In genomic region chr1:1023700-1024099, GRCh38 we compare ENCODE assay signal across 23 cellular contexts. TPM values are rescaled to one million over a fixed set of nuclear protein-coding genes. Genes with fewer than 3 reads are reported as not detected.
DNase-seq lines count a peak whose midpoint lies in the region; ATAC-seq and TF ChIP-seq lines count a peak whose summit lies in the region.
"Had no signal": no experiment of that assay in that cellular context is flagged by ENCODE, and none has a peak within 500 bp of the region (broad histone marks: within the 10 kb centered on the region; RNA-seq: fewer than 3 reads in every experiment).

No MANE protein-coding gene starts in this region.

- H3K27me3 Mint-ChIP-seq in MCF 10A (ENCODE audit: insufficient read depth, unreplicated experiment) = no peaks in the 10 kb centered on the region

- 60 to 76% (median 72%) methylated on average over 4 to 13 of the region's 13 CpGs for WGBS in adrenal gland, 4 donors

- H3K9ac ChIP-seq in iPS-15b (ENCODE audit: low read depth, low read length) = peak overlapping the region; percentile 47
- H3K9ac ChIP-seq: KMS-11, SK-N-SH had no signal

- H3K27ac ChIP-seq in breast epithelium (peak overlapping the region; percentile 92 to 93), RWPE1 (peak overlapping the region; percentile 98), substantia nigra (ENCODE audit: low read depth, low read length, poor library complexity, severe bottlenecking) (peak overlapping the region; percentile 82), vagina (no peak overlapping the region), adrenal gland (no peak overlapping the region)
- H3K27ac ChIP-seq: cardiac muscle cell, esophagus muscularis mucosa, HL-60, KMS-11, spleen had no signal

- no peak for TF ChIP-seq POLR2A in breast epithelium (IDR thresholded peaks at IDR 0.05)
- no peak for TF ChIP-seq POLR2A in vagina (IDR thresholded peaks at IDR 0.05)
- no peak for TF ChIP-seq POLR2A in adrenal gland (IDR thresholded peaks at IDR 0.05)

- ATAC-seq in omental fat pad (ENCODE audit: low FRiP score) = no peak
- ATAC-seq: gastroesophageal sphincter had no signal

- H3K4me3 Mint-ChIP-seq in MCF 10A (ENCODE audit: unreplicated experiment) = no peak overlapping the region

- no TSS peak for BruUV-seq in MCF 10A (replicated peaks; lab: Mats Ljungman, UMichigan)

- DNase-seq in breast epithelium (ENCODE audit: low spot score in 2 of 2) = no peak
- DNase-seq in MCF 10A (ENCODE audit: unreplicated experiment) = no peak
- DNase-seq in RWPE1 (ENCODE audit: low spot score) = no peak
- peak in 4 of 49 donors; percentile 34 to 59 (median 44) for DNase-seq in substantia nigra (lab: John Stamatoyannopoulos, UW)
- DNase-seq in omental fat pad (ENCODE audit: low spot score) = no peak
- DNase-seq in vagina (ENCODE audit: extremely low spot score in 2 of 2) = no peak
- DNase-seq in adrenal gland = no peak
- DNase-seq: activated CD4-positive, alpha-beta T cell treated with anti-CD3 and anti-CD28 coated beads, Interleukin-2, amount 50 U/mL, for 48 hours; activated effector memory CD4-positive, alpha-beta T cell treated with Interleukin-2 at 50 U/mL for 16 hours; EL; MV-4-11; NCI-H187 treated with DMSO at 0.1 percent for 48 hours; NCI-H82; SK-N-SH; spleen; stimulated activated CD4-positive, alpha-beta T cell treated with anti-CD3 and anti-CD28 coated beads, Interleukin-4, amount 100 ng/mL, for 24 hours had no signal

- CTCF ChIA-PET in MCF 10A (lab: Yijun Ruan, JAX) (interaction anchor here (0.9 to 1.8 kb wide), 4 partner anchors 21 to 352 kb away, joined by 3 to 7 read pairs (median 4); partner anchors contain the start of gene AURKAIP1), RWPE1 (lab: Yijun Ruan, JAX) (interaction anchor here (0.8 to 2.1 kb wide), 2 partner anchors 16 to 22 kb away, joined by 3 to 16 read pairs; no protein-coding TSS in a partner anchor)

- H3K27me3 ChIP-seq in breast epithelium = no peaks in the 10 kb centered on the region
- H3K27me3 ChIP-seq in iPS-15b (ENCODE audit: control insufficient read depth, insufficient read depth, low read length) = no peaks in the 10 kb centered on the region
- no peaks in the 10 kb centered on the region for H3K27me3 ChIP-seq in vagina
- peaks cover 13% of the 10 kb centered on the region for H3K27me3 ChIP-seq in adrenal gland
- H3K27me3 ChIP-seq: cardiac muscle cell, esophagus muscularis mucosa, gastroesophageal sphincter had no signal

- intact Hi-C loops in breast epithelium (cut with DNase I; ENCODE audit: low total_unique reads) (loop anchor here (10.0 kb wide), 1 partner anchor 461 kb away; no protein-coding TSS in a partner anchor), MCF 10A (cut with micrococcal nuclease) (loop anchor here (2.0 kb wide), 1 partner anchor 35 kb away; no protein-coding TSS in a partner anchor), vagina (cut with DNase I) (no loop called here), adrenal gland (cut with DNase I) (no loop called here)

- peaks cover 4% of the 10 kb centered on the region for H3K36me3 Mint-ChIP-seq in MCF 10A (ENCODE audit: insufficient read depth, unreplicated experiment)

- H3K4me3 ChIP-seq in breast epithelium (peak overlapping the region in 1 of 3 donors; percentile 67), iPS-15b (ENCODE audit: low read depth, low read length) (no peak overlapping the region), vagina (no peak overlapping the region), adrenal gland (no peak overlapping the region)
- H3K4me3 ChIP-seq: cardiac muscle cell, esophagus muscularis mucosa, gastroesophageal sphincter, spleen had no signal

- H3K36me3 ChIP-seq in breast epithelium (no peaks in the 10 kb centered on the region), iPS-15b (ENCODE audit: control insufficient read depth, insufficient read depth, low read length) (peaks cover 23% of the 10 kb centered on the region), vagina (no peaks in the 10 kb centered on the region), adrenal gland (replicated peaks in 1 of 2) (no peaks in the 10 kb centered on the region)
- H3K36me3 ChIP-seq: cardiac muscle cell, spleen had no signal

- no peaks in the 10 kb centered on the region for H3K9me3 Mint-ChIP-seq in MCF 10A (ENCODE audit: unreplicated experiment)

- H3K4me1 Mint-ChIP-seq in MCF 10A (ENCODE audit: insufficient read depth, unreplicated experiment) = peaks cover 11% of the 10 kb centered on the region

- POLR2A ChIA-PET in MCF 10A (lab: Yijun Ruan, JAX) (interaction anchor here (0.7 to 1.5 kb wide), 2 partner anchors 11 to 731 kb away, joined by 3 to 6 read pairs; partner anchors contain the start of gene ISG15), RWPE1 (lab: Yijun Ruan, JAX; ENCODE audit: low non-redundant PET) (no interaction called here)

- H3K27ac Mint-ChIP-seq in MCF 10A (ENCODE audit: low read depth, unreplicated experiment) = no peak overlapping the region

- no peaks in the 10 kb centered on the region for H3K9me3 ChIP-seq in breast epithelium
- H3K9me3 ChIP-seq in iPS-15b (ENCODE audit: control insufficient read depth, insufficient read depth, low read length) = no peaks in the 10 kb centered on the region
- H3K9me3 ChIP-seq in vagina = no peaks in the 10 kb centered on the region
- no peaks in the 10 kb centered on the region for H3K9me3 ChIP-seq in adrenal gland (replicated peaks in 1 of 3)
- H3K9me3 ChIP-seq: esophagus muscularis mucosa, gastroesophageal sphincter, SK-N-SH, spleen had no signal

- TF ChIP-seq CTCF in breast epithelium (IDR thresholded peaks at IDR 0.05) (no peak), MCF 10A (IDR thresholded peaks at IDR 0.05; ENCODE audit: unreplicated experiment) (no peak), RWPE1 (conservative IDR thresholded peaks at IDR 0.05; ENCODE audit: low read depth) (no peak), omental fat pad (IDR thresholded peaks at IDR 0.05) (no peak), vagina (IDR thresholded peaks at IDR 0.05) (no peak), adrenal gland (IDR thresholded peaks at IDR 0.05) (no peak)

- H3K4me1 ChIP-seq in breast epithelium = peaks cover 4 to 22% of the 10 kb centered on the region in 2 donors
- H3K4me1 ChIP-seq in iPS-15b (ENCODE audit: control insufficient read depth, insufficient read depth, low read length) = peaks cover 8% of the 10 kb centered on the region
- peaks cover 47% of the 10 kb centered on the region for H3K4me1 ChIP-seq in vagina
- peaks cover 12 to 16% of the 10 kb centered on the region in 2 donors for H3K4me1 ChIP-seq in adrenal gland (replicated peaks in 1 of 2)

RNA-seq across cellular contexts. Expression of gene AGRN, which starts 3.8 kb away (rescaled TPM):
- 10 to 100 TPM in 2 of 3 donors, 1 to 10 TPM in 1; 9.1 to 37.0 (median 30.5) TPM for total RNA-seq in breast epithelium
- 286 and 303 TPM in 2 replicates for total RNA-seq in MCF 10A (2022)
- 10 to 100 TPM; 17.2 to 42.3 (median 22.6) TPM for total RNA-seq in omental fat pad
- total RNA-seq in vagina = 25.5 TPM
- total RNA-seq in adrenal gland = 10 to 100 TPM in 6 of 8 donors, 1 to 10 TPM in 2; 6.0 to 20.5 (median 14.0) TPM
- 10 to 100 TPM in 2 of 3 donors, 1 to 10 TPM in 1; 2.2 to 27.8 (median 10.2) TPM for polyA plus RNA-seq in adrenal gland

RNA-seq across cellular contexts. Expression of gene ISG15, which starts 10.4 kb away (rescaled TPM):
- 10 to 100 TPM; 15.5 to 31.5 (median 18.0) TPM for total RNA-seq in breast epithelium
- total RNA-seq in MCF 10A (2022) = 7.4 and 8.8 TPM in 2 replicates
- total RNA-seq in omental fat pad = 10 to 100 TPM; 27.7 to 84.3 (median 32.6) TPM
- 29.0 TPM for total RNA-seq in vagina
- total RNA-seq in adrenal gland = 10 to 100 TPM; 11.5 to 58.1 (median 24.3) TPM
- polyA plus RNA-seq in adrenal gland = 100 to 1,000 TPM in 2 of 3 donors, 1 to 10 TPM in 1; 1.7 to 308 (median 220) TPM

RNA-seq across cellular contexts. Expression of gene HES4, which starts 23.8 kb away (rescaled TPM):
- total RNA-seq in breast epithelium = 10 to 100 TPM in 2 of 3 donors, 1 to 10 TPM in 1; 8.3 to 36.4 (median 34.2) TPM
- total RNA-seq in MCF 10A (2022) = 42.1 and 42.6 TPM in 2 replicates
- 10 to 100 TPM; 17.8 to 30.0 (median 22.6) TPM for total RNA-seq in omental fat pad
- 34.6 TPM for total RNA-seq in vagina
- 10 to 100 TPM in 1 of 8 donors, 1 to 10 TPM in 7; 3.1 to 14.5 (median 6.4) TPM for total RNA-seq in adrenal gland
- polyA plus RNA-seq in adrenal gland = 10 to 100 TPM in 2 of 3 donors, not detected in 1; 27.3 to 29.8 TPM

RNA-seq across cellular contexts. Expression of gene PERM1, which starts 41.8 kb away (rescaled TPM):
- total RNA-seq in breast epithelium (1 to 10 TPM in 1 of 3 donors, under 1 TPM in 1, not detected in 1; 0.33 to 1.9 TPM), MCF 10A (2022) (not detected in 2 replicates), omental fat pad (1 to 10 TPM in 1 of 4 donors, under 1 TPM in 1, not detected in 2; 0.36 to 1.4 TPM), vagina (not detected), adrenal gland (under 1 TPM in 5 of 8 donors, not detected in 3; 0.13 to 0.28 (median 0.14) TPM)
- polyA plus RNA-seq in adrenal gland = under 1 TPM in 2 of 3 donors, not detected in 1; 0.40 to 0.88 TPM

RNA-seq across cellular contexts. Expression of gene RNF223, which starts 50.4 kb away (rescaled TPM):
- total RNA-seq in breast epithelium (1 to 10 TPM in 1 of 3 donors, under 1 TPM in 1, not detected in 1; 0.33 to 2.8 TPM), MCF 10A (2022) (0.30 and 0.37 TPM in 2 replicates), omental fat pad (not detected), vagina (4.9 TPM), adrenal gland (not detected)
- polyA plus RNA-seq in adrenal gland = under 1 TPM in 1 of 3 donors, not detected in 2; 0.03 TPM
- total RNA-seq: esophagus muscularis mucosa, mononuclear cell, spleen had no signal
- polyA plus RNA-seq: cardiac muscle cell, SK-N-SH, spleen had no signal

Comparison
In these comparisons a context has a peak if more than half of its experiments do, and no peak if none do; other contexts are left out.
1. H3K27ac ChIP-seq: peak in breast epithelium (2 of 2), RWPE1 (single experiment) and substantia nigra (single experiment); none in vagina (single experiment) and adrenal gland (0 of 5).
2. intact Hi-C loops: an anchor here in breast epithelium (10.0 kb wide) and MCF 10A (2.0 kb wide); none called in vagina and adrenal gland.